In genomic region chr3:57956833-57957174, GRCh38 we compare ENCODE assay signal across 2 cellular contexts.
A peak's percentile ranks its signal among the peaks of the same experiment; 100 is the strongest.
TF ChIP-seq lines count a peak whose summit lies in the region.

No MANE protein-coding gene starts in this region.

TF ChIP-seq in A549, 52 proteins besides CTCF, POLR2A, EP300 and RAD21 (continued from another document):
- TF ChIP-seq USF2 (IDR thresholded peaks at IDR 0.05) (no peak), EHMT2 (IDR thresholded peaks at IDR 0.05; ENCODE audit: low read depth) (no peak), MAX (IDR thresholded peaks at IDR 0.05) (no peak), TP53 (CRISPR knock-in tag; IDR thresholded peaks at IDR 0.05) (no peak), HOXB5 (CRISPR knock-in tag; IDR thresholded peaks at IDR 0.05) (no peak), REST (IDR thresholded peaks at IDR 0.05) (no peak), ZFP36 (IDR thresholded peaks at IDR 0.05; ENCODE audit: borderline replicate concordance, partially characterized antibody) (no peak), MAZ (IDR thresholded peaks at IDR 0.05; ENCODE audit: borderline replicate concordance, low read depth, low read length) (no peak), SREBF2 (IDR thresholded peaks at IDR 0.05) (no peak), RARB (CRISPR knock-in tag; IDR thresholded peaks at IDR 0.05) (no peak), ESRRA (IDR thresholded peaks at IDR 0.05; ENCODE audit: borderline replicate concordance, low read length) (no peak), ELK1 (IDR thresholded peaks at IDR 0.05; ENCODE audit: low read depth, low read length) (no peak), NR3C1 (IDR thresholded peaks at IDR 0.05) (no peak), FOSB (CRISPR knock-in tag; IDR thresholded peaks at IDR 0.05) (no peak), CHD2 (IDR thresholded peaks at IDR 0.05; ENCODE audit: low read length, partially characterized antibody) (no peak), ZSCAN20 (CRISPR knock-in tag; IDR thresholded peaks at IDR 0.05) (no peak)

TF ChIP-seq in K562, 482 proteins besides CTCF, POLR2A, EP300 and RAD21 (continued from another document):
- TF ChIP-seq CLOCK (CRISPR knock-in tag; IDR thresholded peaks at IDR 0.05; ENCODE audit: borderline replicate concordance) (no peak), XRCC5 (IDR thresholded peaks at IDR 0.05; ENCODE audit: low read depth, low read length) (no peak), ZFP36 (IDR thresholded peaks at IDR 0.05; ENCODE audit: low read depth, low read length, partially characterized antibody) (no peak), RBM25 (IDR thresholded peaks at IDR 0.05; ENCODE audit: low read depth, low read length, severe bottlenecking) (peak; percentile 58), CHD4 (IDR thresholded peaks at IDR 0.05; ENCODE audit: insufficient read depth, insufficient replicate concordance, low read depth, low read length, poor library complexity, severe bottlenecking) (no peak), ZNF584 (CRISPR knock-in tag; IDR thresholded peaks at IDR 0.05; ENCODE audit: low read depth) (no peak)
